ENCODE assay signal across 20 cellular contexts in genomic region chr3:112017081-112017480, GRCh38. TPM values are rescaled to one million over a fixed set of nuclear protein-coding genes. Genes with fewer than 3 reads are reported as not detected.
"Had no signal": no experiment of that assay in that cellular context is flagged by ENCODE, and none has a peak within 500 bp of the region (broad histone marks: within the 10 kb centered on the region; RNA-seq: fewer than 3 reads in every experiment).

No MANE protein-coding gene starts in this region.

- ATAC-seq: activated CD4-positive, alpha-beta T cell treated with anti-CD3 and anti-CD28 coated beads for 36 hours; activated T-cell treated with anti-CD3 and anti-CD28 coated beads, Interleukin-2, amount 50 U/mL, for 72 hours; heart right ventricle had no signal

- DNase-seq: activated CD4-positive, alpha-beta memory T cell treated with anti-CD3 and anti-CD28 coated beads, Interleukin-2, amount 10 ng/mL, durations not matched to agents 7 days and 5 days; activated CD4-positive, alpha-beta T cell treated with anti-CD3 and anti-CD28 coated beads for 36 hours; activated gamma-delta T cell treated with Interleukin-2 at 50 U/mL for 16 hours; activated naive CD8-positive, alpha-beta T cell treated with anti-CD3 and anti-CD28 coated beads for 36 hours; activated T-cell treated with anti-CD3 and anti-CD28 coated beads, Interleukin-2, amount 50 U/mL, for 72 hours; anterior cingulate cortex; foreskin melanocyte; heart right ventricle; kidney; retina; stimulated activated CD4-positive, alpha-beta T cell treated with anti-CD3 and anti-CD28 coated beads, Interleukin-4, amount 100 ng/mL, for 1 hour; stimulated activated CD8-positive, alpha-beta memory T cell treated with anti-CD3 and anti-CD28 coated beads, Interleukin-4, amount 100 ng/mL, for 48 hours; thyroid gland; WERI-Rb-1 had no signal

- H3K4me1 ChIP-seq: parathyroid adenoma, vagina had no signal

- H3K27me3 ChIP-seq: esophagus muscularis mucosa, heart right ventricle, thyroid gland, vagina had no signal

- H3K27ac ChIP-seq: esophagus muscularis mucosa, heart right ventricle, parathyroid adenoma, thyroid gland, vagina, WERI-Rb-1 had no signal

- H3K4me3 ChIP-seq: esophagus muscularis mucosa, heart right ventricle, thyroid gland, vagina had no signal

- H3K36me3 ChIP-seq: esophagus muscularis mucosa, heart right ventricle, thyroid gland, vagina had no signal

- FAIRE-seq: kidney had no signal

- H3K79me2 ChIP-seq: parathyroid adenoma had no signal

- H3K9ac ChIP-seq: parathyroid adenoma had no signal

- H3K9me3 ChIP-seq: esophagus muscularis mucosa, heart right ventricle, thyroid gland, vagina had no signal

- H2AFZ ChIP-seq: parathyroid adenoma had no signal

RNA-seq across cellular contexts. Expression of gene TMPRSS7, which starts 17.5 kb away (rescaled TPM):
- total RNA-seq: activated CD4-positive, alpha-beta memory T cell treated with anti-CD3 and anti-CD28 coated beads, Interleukin-2, amount 10 ng/mL, durations not matched to agents 7 days and 5 days; activated CD4-positive, alpha-beta T cell treated with anti-CD3 and anti-CD28 coated beads for 36 hours; activated naive CD8-positive, alpha-beta T cell treated with anti-CD3 and anti-CD28 coated beads for 36 hours; dermis microvascular lymphatic vessel endothelial cell; esophagus muscularis mucosa; heart right ventricle; kidney; mesothelial cell of epicardium; myocyte; vagina had no signal
- polyA plus RNA-seq: heart right ventricle had no signal

RNA-seq across cellular contexts. Expression of gene TAGLN3, which starts 18.4 kb away (rescaled TPM):
- total RNA-seq: dermis microvascular lymphatic vessel endothelial cell had no signal
